ENCODE assay signal across 2 cellular contexts in the genomic region with DNA sequence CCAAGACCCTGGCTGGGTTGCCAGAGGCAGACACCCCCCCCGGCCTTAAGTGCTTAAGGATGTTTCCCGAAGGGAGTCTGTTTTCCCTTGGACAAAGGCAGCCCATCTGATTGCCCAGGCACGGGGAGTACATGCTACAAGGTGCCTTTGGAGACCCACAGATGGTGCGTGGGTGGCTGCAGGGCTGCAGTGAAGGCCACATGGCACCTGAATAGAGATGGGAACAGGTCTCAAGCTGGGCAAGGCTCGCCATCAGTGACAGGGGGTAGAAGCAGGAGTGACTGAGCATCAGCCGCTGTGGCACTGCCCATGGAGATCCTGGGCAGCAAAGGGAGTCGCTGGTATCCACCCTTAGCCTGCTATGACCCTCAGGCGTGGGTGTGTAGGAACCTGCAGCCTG.
TF ChIP-seq lines count a peak whose summit lies in the region.

No MANE protein-coding gene starts in this region.

TF ChIP-seq in IMR-90, 13 proteins besides CTCF, POLR2A, EP300 and RAD21:
- TF ChIP-seq MXI1 (IDR thresholded peaks at IDR 0.05; ENCODE audit: borderline replicate concordance, low read depth, low read length), result no peak
- no peak for TF ChIP-seq NFE2L2 (IDR thresholded peaks at IDR 0.05; ENCODE audit: low read depth, low read length)
- no peak for TF ChIP-seq MAZ (IDR thresholded peaks at IDR 0.05; ENCODE audit: borderline replicate concordance, low read depth, low read length)
- TF ChIP-seq, protein P1, sequence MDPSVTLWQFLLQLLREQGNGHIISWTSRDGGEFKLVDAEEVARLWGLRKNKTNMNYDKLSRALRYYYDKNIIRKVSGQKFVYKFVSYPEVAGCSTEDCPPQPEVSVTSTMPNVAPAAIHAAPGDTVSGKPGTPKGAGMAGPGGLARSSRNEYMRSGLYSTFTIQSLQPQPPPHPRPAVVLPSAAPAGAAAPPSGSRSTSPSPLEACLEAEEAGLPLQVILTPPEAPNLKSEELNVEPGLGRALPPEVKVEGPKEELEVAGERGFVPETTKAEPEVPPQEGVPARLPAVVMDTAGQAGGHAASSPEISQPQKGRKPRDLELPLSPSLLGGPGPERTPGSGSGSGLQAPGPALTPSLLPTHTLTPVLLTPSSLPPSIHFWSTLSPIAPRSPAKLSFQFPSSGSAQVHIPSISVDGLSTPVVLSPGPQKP (IDR thresholded peaks at IDR 0.05; ENCODE audit: borderline replicate concordance, low read depth, low read length), result no peak
- no peak for TF ChIP-seq RCOR1 (IDR thresholded peaks at IDR 0.05; ENCODE audit: insufficient replicate concordance, low read length)
- TF ChIP-seq SMC3 (IDR thresholded peaks at IDR 0.05; ENCODE audit: low read depth, low read length), result no peak
- no peak for TF ChIP-seq FOS (IDR thresholded peaks at IDR 0.05; ENCODE audit: low read depth, low read length)
- no peak for TF ChIP-seq BHLHE40 (IDR thresholded peaks at IDR 0.05; ENCODE audit: low read depth, low read length)
- TF ChIP-seq CHD1 (IDR thresholded peaks at IDR 0.05; ENCODE audit: low read depth, low read length), result no peak
- TF ChIP-seq CEBPB (IDR thresholded peaks at IDR 0.05; ENCODE audit: low read depth, low read length), result no peak
- no peak for TF ChIP-seq RFX5 (IDR thresholded peaks at IDR 0.05; ENCODE audit: low read depth, low read length)
- no peak for TF ChIP-seq MAFK (IDR thresholded peaks at IDR 0.05; ENCODE audit: low read depth, low read length)
- TF ChIP-seq, protein P2, sequence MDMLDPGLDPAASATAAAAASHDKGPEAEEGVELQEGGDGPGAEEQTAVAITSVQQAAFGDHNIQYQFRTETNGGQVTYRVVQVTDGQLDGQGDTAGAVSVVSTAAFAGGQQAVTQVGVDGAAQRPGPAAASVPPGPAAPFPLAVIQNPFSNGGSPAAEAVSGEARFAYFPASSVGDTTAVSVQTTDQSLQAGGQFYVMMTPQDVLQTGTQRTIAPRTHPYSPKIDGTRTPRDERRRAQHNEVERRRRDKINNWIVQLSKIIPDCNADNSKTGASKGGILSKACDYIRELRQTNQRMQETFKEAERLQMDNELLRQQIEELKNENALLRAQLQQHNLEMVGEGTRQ (IDR thresholded peaks at IDR 0.05; ENCODE audit: low read depth, low read length), result no peak

TF ChIP-seq in neural cell, 6 proteins besides CTCF, POLR2A, EP300 and RAD21:
- TF ChIP-seq MXI1 (conservative IDR thresholded peaks at IDR 0.05; ENCODE audit: poor library complexity, severe bottlenecking) (no peak), TAF1 (IDR thresholded peaks at IDR 0.05; ENCODE audit: low read depth) (no peak)
